28 cellular contexts compared by ENCODE assay signal in genomic region chr10:13256627-13257026, GRCh38. TPM values are rescaled to one million over a fixed set of nuclear protein-coding genes. Genes with fewer than 3 reads are reported as not detected.
DNase-seq lines count a peak whose midpoint lies in the region; ATAC-seq, FAIRE-seq and TF ChIP-seq lines count a peak whose summit lies in the region.
"Had no signal": no experiment of that assay in that cellular context is flagged by ENCODE, and none has a peak within 500 bp of the region (broad histone marks: within the 10 kb centered on the region; RNA-seq: fewer than 3 reads in every experiment).

No MANE protein-coding gene starts in this region.

- no peak overlapping the region for H3K4me3 Mint-ChIP-seq in activated T-helper 17 cell treated with anti-CD3 and anti-CD28 coated beads, Interleukin-2, amount 50 U/mL, for 72 hours
- H3K4me3 Mint-ChIP-seq: CD14-positive monocyte; CD4-positive, alpha-beta T cell; CD8-positive, alpha-beta memory T cell; GM23338; H9 had no signal

- no peaks in the 10 kb centered on the region for H3K36me3 ChIP-seq in pancreas
- H3K36me3 ChIP-seq in testis (ENCODE audit: low read depth, missing control alignments), result no peaks in the 10 kb centered on the region
- H3K36me3 ChIP-seq: BE2C; BLaER1 treated with 17β-estradiol and CSF1 and Interleukin-3, amounts not matched to agents 10 nM and 100 nM had no signal

- no peak overlapping the region for H3K27ac ChIP-seq in pancreas
- H3K27ac ChIP-seq in testis, result no peak overlapping the region
- H3K27ac ChIP-seq: 22Rv1; A549; BLaER1 treated with 17β-estradiol and CSF1 and Interleukin-3, amounts not matched to agents 10 nM and 100 nM had no signal

- intact Hi-C loops in pancreas (cut with DNase I) (no loop called here), testis (cut with DNase I; ENCODE audit: low total_unique reads) (no loop called here)

- H3K4me1 ChIP-seq in pancreas (no peaks in the 10 kb centered on the region), testis (no peaks in the 10 kb centered on the region)
- H3K4me1 ChIP-seq: A549, BE2C had no signal

- no peak for TF ChIP-seq POLR2A in testis (IDR thresholded peaks at IDR 0.05)

- H3K9me3 ChIP-seq in pancreas (no peaks in the 10 kb centered on the region), testis (no peaks in the 10 kb centered on the region)
- H3K9me3 ChIP-seq: A549, BE2C had no signal

- peak; percentile 73 for FAIRE-seq in A204.1 (lab: Jason Lieb, UNC)
- peak; percentile 88 for FAIRE-seq in TTC549 (lab: Jason Lieb, UNC)
- peak; percentile 61 for FAIRE-seq in endometrium (lab: Jason Lieb, UNC)
- peak; percentile 56 for FAIRE-seq in pancreas (lab: Jason Lieb, UNC)
- FAIRE-seq: D721Med, GM12878, GM19239 had no signal

- no peaks in the 10 kb centered on the region for H3K27me3 ChIP-seq in pancreas
- H3K27me3 ChIP-seq in testis, result no peaks in the 10 kb centered on the region
- H3K27me3 ChIP-seq: BE2C; BLaER1 treated with 17β-estradiol and CSF1 and Interleukin-3, amounts not matched to agents 10 nM and 100 nM had no signal

- ATAC-seq in pancreas, result no peak
- ATAC-seq in GM21515 (IDR thresholded peaks at IDR 0.05; ENCODE audit: unreplicated experiment), result no peak
- ATAC-seq in activated T-helper 17 cell treated with anti-CD3 and anti-CD28 coated beads, Interleukin-2, amount 50 U/mL, for 72 hours (replicated peaks), result no peak
- ATAC-seq: A549, GM12878, GM23338, HCT116 had no signal

- H3K9me3 Mint-ChIP-seq in activated T-helper 17 cell treated with anti-CD3 and anti-CD28 coated beads, Interleukin-2, amount 50 U/mL, for 72 hours, result no peaks in the 10 kb centered on the region

- H3K27ac Mint-ChIP-seq in activated T-helper 17 cell treated with anti-CD3 and anti-CD28 coated beads, Interleukin-2, amount 50 U/mL, for 72 hours, result no peak overlapping the region
- H3K27ac Mint-ChIP-seq: CD14-positive monocyte; CD4-positive, alpha-beta T cell; GM23338; H9 had no signal

- no peak for TF ChIP-seq CTCF in pancreas (IDR thresholded peaks at IDR 0.05)
- no peak for TF ChIP-seq CTCF in GM10266 (IDR thresholded peaks at IDR 0.05; ENCODE audit: control insufficient read depth, insufficient read depth, low read depth, missing control alignments)
- no peak for TF ChIP-seq CTCF in testis (IDR thresholded peaks at IDR 0.05)

- no peaks in the 10 kb centered on the region for H3K4me1 Mint-ChIP-seq in activated T-helper 17 cell treated with anti-CD3 and anti-CD28 coated beads, Interleukin-2, amount 50 U/mL, for 72 hours
- H3K4me1 Mint-ChIP-seq: CD14-positive monocyte; CD8-positive, alpha-beta memory T cell had no signal

- H3K27me3 Mint-ChIP-seq in activated T-helper 17 cell treated with anti-CD3 and anti-CD28 coated beads, Interleukin-2, amount 50 U/mL, for 72 hours, result peaks cover 3% of the 10 kb centered on the region
- H3K27me3 Mint-ChIP-seq: CD4-positive, alpha-beta T cell had no signal

- no peak for DNase-seq in pancreas
- DNase-seq in GM10266 (ENCODE audit: extremely low spot score), result no peak
- DNase-seq in testis, result no peak
- DNase-seq: ACHN; AML-193; BE2C; CD4-positive, alpha-beta T cell; CD8-positive, alpha-beta memory T cell; DMS 273 treated with DMSO at 0.1 percent for 48 hours; DMS79; EL; GF-D8; H9 had no signal

- 83 to 84% methylated on average over 2 of the region's 2 CpGs for WGBS in pancreas, 2 donors
- 92 to 95% methylated on average over 2 of the region's 2 CpGs for WGBS in testis, 2 donors

- H3K36me3 Mint-ChIP-seq in activated T-helper 17 cell treated with anti-CD3 and anti-CD28 coated beads, Interleukin-2, amount 50 U/mL, for 72 hours (ENCODE audit: low read depth), result no peaks in the 10 kb centered on the region
- H3K36me3 Mint-ChIP-seq: CD14-positive monocyte; CD8-positive, alpha-beta memory T cell had no signal

- H3K4me3 ChIP-seq in pancreas (no peak overlapping the region), testis (no peak overlapping the region)
- H3K4me3 ChIP-seq: A549; BLaER1 treated with 17β-estradiol and CSF1 and Interleukin-3, amounts not matched to agents 10 nM and 100 nM; GM12878; GM23338 had no signal

RNA-seq across cellular contexts. Expression of gene UCMA, which starts 22.5 kb away (rescaled TPM):
- not detected for total RNA-seq in pancreas
- not detected for polyA plus RNA-seq in pancreas
- not detected for total RNA-seq in activated T-helper 17 cell treated with anti-CD3 and anti-CD28 coated beads, Interleukin-2, amount 50 U/mL, for 72 hours
- under 1 TPM in 1 of 2 donors, not detected in 1; 0.43 TPM for total RNA-seq in testis
- not detected for polyA plus RNA-seq in testis (ENCODE audit: insufficient read depth, low read depth, low replicate concordance)
- total RNA-seq: CD4-positive, alpha-beta T cell; CD8-positive, alpha-beta memory T cell; GM12878; H4; H9 had no signal
- polyA plus RNA-seq: A549; CD14-positive monocyte; CD8-positive, alpha-beta memory T cell had no signal

RNA-seq across cellular contexts. Expression of gene PHYH, which starts 43.2 kb away (rescaled TPM):
- total RNA-seq in pancreas (10 to 100 TPM; 13.4 to 22.5 (median 18.3) TPM), testis (10 to 100 TPM; 27.2 to 33.1 TPM)
- polyA plus RNA-seq in pancreas (10 to 100 TPM; 20.0 to 32.0 TPM), testis (ENCODE audit: insufficient read depth, low read depth, low replicate concordance) (31.1 TPM)
- 1 to 10 TPM; 8.2 to 9.2 TPM for total RNA-seq in activated T-helper 17 cell treated with anti-CD3 and anti-CD28 coated beads, Interleukin-2, amount 50 U/mL, for 72 hours
